18 cellular contexts compared by ENCODE assay signal in the genomic region with DNA sequence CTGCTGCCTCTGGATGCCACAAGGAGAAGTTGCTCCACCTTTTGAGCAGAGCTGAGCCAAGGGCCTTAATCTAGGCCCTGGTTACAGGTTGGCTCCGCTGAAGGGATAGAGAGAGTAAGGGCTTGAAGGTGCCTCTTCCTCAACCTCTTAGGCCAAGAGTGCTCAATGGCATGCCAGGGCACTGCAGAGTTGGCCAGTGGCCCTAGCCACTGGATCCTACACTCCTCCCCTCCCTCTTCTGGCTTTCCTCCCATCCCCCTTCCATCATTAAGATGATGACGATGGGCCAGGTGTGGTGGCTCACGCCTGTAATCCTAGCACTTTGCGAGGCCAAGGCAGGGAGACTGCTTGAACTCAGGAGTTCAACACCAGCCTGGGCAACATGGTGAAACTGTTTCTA. TPM values are rescaled to one million over a fixed set of nuclear protein-coding genes. Genes with fewer than 3 reads are reported as not detected.
A peak's percentile ranks its signal among the peaks of the same experiment; 100 is the strongest.
DNase-seq lines count a peak whose midpoint lies in the region; ATAC-seq and TF ChIP-seq lines count a peak whose summit lies in the region.
"Had no signal": no experiment of that assay in that cellular context is flagged by ENCODE, and none has a peak within 500 bp of the region (broad histone marks: within the 10 kb centered on the region; RNA-seq: fewer than 3 reads in every experiment).

No MANE protein-coding gene starts in this region.

- ATAC-seq in left lung = peak; percentile 54
- no peak for ATAC-seq in stimulated activated effector memory CD8-positive, alpha-beta T cell treated with anti-CD3 and anti-CD28 coated beads, Interleukin-12 subunit alpha, Interleukin-12 subunit beta, amount 100 ng/mL, for 72 hours
- no peak for ATAC-seq in natural killer cell
- no peak for ATAC-seq in left colon
- ATAC-seq: A549; CD8-positive, alpha-beta T cell; HepG2; Panc1 had no signal

- no peak overlapping the region for H3K4me3 Mint-ChIP-seq in activated naive CD4-positive, alpha-beta T cell treated with anti-CD3 and anti-CD28 coated beads, Interleukin-2, amount 50 U/mL, for 24 hours
- no peak overlapping the region for H3K4me3 Mint-ChIP-seq in stimulated activated effector memory CD8-positive, alpha-beta T cell treated with anti-CD3 and anti-CD28 coated beads, Interleukin-12 subunit alpha, Interleukin-12 subunit beta, amount 100 ng/mL, for 72 hours
- H3K4me3 Mint-ChIP-seq in natural killer cell = no peak overlapping the region
- H3K4me3 Mint-ChIP-seq: CD8-positive, alpha-beta T cell had no signal

- H3K27ac ChIP-seq in left lung = peak overlapping the region in 1 of 2 donors; percentile 2
- no peak overlapping the region for H3K27ac ChIP-seq in spleen
- H3K27ac ChIP-seq: A549 had no signal

- no peaks in the 10 kb centered on the region for H3K9me3 Mint-ChIP-seq in activated naive CD4-positive, alpha-beta T cell treated with anti-CD3 and anti-CD28 coated beads, Interleukin-2, amount 50 U/mL, for 24 hours
- no peaks in the 10 kb centered on the region for H3K9me3 Mint-ChIP-seq in stimulated activated effector memory CD8-positive, alpha-beta T cell treated with anti-CD3 and anti-CD28 coated beads, Interleukin-12 subunit alpha, Interleukin-12 subunit beta, amount 100 ng/mL, for 72 hours
- H3K9me3 Mint-ChIP-seq in natural killer cell = no peaks in the 10 kb centered on the region
- H3K9me3 Mint-ChIP-seq: CD8-positive, alpha-beta T cell had no signal

- peak overlapping the region; percentile 17 for H3K27ac Mint-ChIP-seq in activated naive CD4-positive, alpha-beta T cell treated with anti-CD3 and anti-CD28 coated beads, Interleukin-2, amount 50 U/mL, for 24 hours
- H3K27ac Mint-ChIP-seq in stimulated activated effector memory CD8-positive, alpha-beta T cell treated with anti-CD3 and anti-CD28 coated beads, Interleukin-12 subunit alpha, Interleukin-12 subunit beta, amount 100 ng/mL, for 72 hours = peak overlapping the region; percentile 67
- no peak overlapping the region for H3K27ac Mint-ChIP-seq in natural killer cell
- H3K27ac Mint-ChIP-seq: CD8-positive, alpha-beta T cell had no signal

- TF ChIP-seq CTCF in left lung (IDR thresholded peaks at IDR 0.05) (no peak), natural killer cell (IDR thresholded peaks at IDR 0.05) (no peak), spleen (IDR thresholded peaks at IDR 0.05 in 8 of 11, conservative IDR thresholded peaks at IDR 0.05 in 3 of 11) (no peak)

- no peak for TF ChIP-seq POLR2A in spleen (IDR thresholded peaks at IDR 0.05)

- H3K4me3 ChIP-seq in left lung = no peak overlapping the region
- no peak overlapping the region for H3K4me3 ChIP-seq in spleen
- H3K4me3 ChIP-seq: A549 had no signal

- 91 to 96% (median 93%) methylated on average over 3 to 4 of the region's 4 CpGs for WGBS in spleen, 5 donors

- H3K27me3 Mint-ChIP-seq in activated naive CD4-positive, alpha-beta T cell treated with anti-CD3 and anti-CD28 coated beads, Interleukin-2, amount 50 U/mL, for 24 hours = no peaks in the 10 kb centered on the region
- no peaks in the 10 kb centered on the region for H3K27me3 Mint-ChIP-seq in natural killer cell (ENCODE audit: low read depth in 2 of 2)

- no peak for DNase-seq in activated naive CD4-positive, alpha-beta T cell treated with Interleukin-2 at 50 U/mL for 16 hours
- peak; percentile 47 for DNase-seq in DMS79 treated with DMSO at 0.1 percent for 48 hours (lab: John Stamatoyannopoulos, UW)
- DNase-seq in left lung = peak in 1 of 2 donors; percentile 28
- DNase-seq in stimulated activated effector memory CD8-positive, alpha-beta T cell treated with anti-CD3 and anti-CD28 coated beads, Interleukin-12 subunit alpha, Interleukin-12 subunit beta, amount 100 ng/mL, for 72 hours (ENCODE audit: low spot score in 2 of 2) = no peak
- DNase-seq in natural killer cell = no peak
- DNase-seq in spleen = no peak
- DNase-seq in left colon = no peak
- DNase-seq: Calu3; CD8-positive, alpha-beta T cell; DMS53; KG1; MV-4-11; NCI-H1694 treated with DMSO at 0.1 percent for 48 hours; NCI-H226 had no signal

- peaks cover 18% of the 10 kb centered on the region for H3K4me1 Mint-ChIP-seq in activated naive CD4-positive, alpha-beta T cell treated with anti-CD3 and anti-CD28 coated beads, Interleukin-2, amount 50 U/mL, for 24 hours
- H3K4me1 Mint-ChIP-seq in stimulated activated effector memory CD8-positive, alpha-beta T cell treated with anti-CD3 and anti-CD28 coated beads, Interleukin-12 subunit alpha, Interleukin-12 subunit beta, amount 100 ng/mL, for 72 hours = peaks cover 52% of the 10 kb centered on the region
- peaks cover 15 to 34% of the 10 kb centered on the region in 2 donors for H3K4me1 Mint-ChIP-seq in natural killer cell

- no peaks in the 10 kb centered on the region for H3K9me3 ChIP-seq in left lung
- H3K9me3 ChIP-seq in spleen = no peaks in the 10 kb centered on the region
- H3K9me3 ChIP-seq: A549 had no signal

- no peaks in the 10 kb centered on the region for H3K36me3 Mint-ChIP-seq in activated naive CD4-positive, alpha-beta T cell treated with anti-CD3 and anti-CD28 coated beads, Interleukin-2, amount 50 U/mL, for 24 hours
- H3K36me3 Mint-ChIP-seq in stimulated activated effector memory CD8-positive, alpha-beta T cell treated with anti-CD3 and anti-CD28 coated beads, Interleukin-12 subunit alpha, Interleukin-12 subunit beta, amount 100 ng/mL, for 72 hours = peaks cover 26% of the 10 kb centered on the region
- no peaks in the 10 kb centered on the region for H3K36me3 Mint-ChIP-seq in natural killer cell

- intact Hi-C loops in left lung (cut with DNase I) (loop anchor here in 1 of 2 donors (10.0 kb wide), 1 partner anchor 95 kb away; no protein-coding TSS in a partner anchor), natural killer cell (cut with micrococcal nuclease) (no loop called here), spleen (cut with DNase I; ENCODE audit: low total_unique reads) (no loop called here), left colon (cut with DNase I, micrococcal nuclease) (no loop called here)

- H3K4me1 ChIP-seq in left lung (peaks cover 6 to 51% of the 10 kb centered on the region in 2 donors), spleen (peaks cover 0 to 74% (median 30%) of the 10 kb centered on the region in 6 donors)

- H3K27me3 ChIP-seq in left lung (no peaks in the 10 kb centered on the region), spleen (replicated peaks in 1 of 7) (no peaks in the 10 kb centered on the region)

- peaks cover 0 to 9% of the 10 kb centered on the region in 2 donors for H3K36me3 ChIP-seq in left lung
- H3K36me3 ChIP-seq in spleen = peaks cover 0 to 75% (median 12%) of the 10 kb centered on the region in 6 donors

RNA-seq across cellular contexts. Expression of gene MYO18A, which starts 50.5 kb away (rescaled TPM):
- total RNA-seq in left lung (10 to 100 TPM; 55.9 to 58.3 TPM), natural killer cell (100 to 1,000 TPM; 110 to 117 (median 115) TPM), spleen (100 to 1,000 TPM in 2 of 7 donors, 10 to 100 TPM in 5; 57.6 to 114 (median 85.5) TPM), left colon (100 to 1,000 TPM in 1 of 2 donors, 10 to 100 TPM in 1; 84.8 to 110 TPM)
- 10 to 100 TPM; 24.2 to 55.0 (median 44.5) TPM for polyA plus RNA-seq in spleen

Comparison
In these comparisons a context has a peak if more than half of its experiments do, and no peak if none do; other contexts are left out.
1. H3K27ac Mint-ChIP-seq: peak in activated naive CD4-positive, alpha-beta T cell treated with anti-CD3 and anti-CD28 coated beads, Interleukin-2, amount 50 U/mL, for 24 hours (single experiment) and stimulated activated effector memory CD8-positive, alpha-beta T cell treated with anti-CD3 and anti-CD28 coated beads, Interleukin-12 subunit alpha, Interleukin-12 subunit beta, amount 100 ng/mL, for 72 hours (single experiment); none in natural killer cell (0 of 2).